ENCODE assay signal across 9 cellular contexts in the genomic region with DNA sequence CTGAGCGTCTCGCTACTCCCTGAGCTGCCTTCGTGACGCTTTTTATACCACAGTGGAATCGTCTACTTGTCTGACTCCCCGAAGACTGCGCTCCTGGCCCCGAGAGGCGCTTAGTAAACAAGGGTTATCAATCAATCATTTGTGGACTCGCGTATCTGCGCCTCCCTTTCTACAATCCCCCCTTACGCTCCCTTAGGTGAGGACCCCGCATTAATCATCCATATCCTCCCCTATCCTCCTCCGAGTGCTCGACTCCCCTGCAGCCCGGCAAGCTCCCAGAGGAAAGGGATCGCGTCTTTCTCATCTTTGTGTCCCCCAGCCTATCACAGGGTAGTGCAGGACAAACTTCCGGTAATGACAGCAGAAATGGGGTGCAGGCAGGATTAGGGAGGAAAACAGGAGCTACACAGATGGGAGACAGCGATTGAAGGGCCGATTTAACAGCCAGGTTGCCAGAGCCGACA. TPM values are rescaled to one million over a fixed set of nuclear protein-coding genes. Genes with fewer than 3 reads are reported as not detected.
DNase-seq lines count a peak whose midpoint lies in the region; ATAC-seq and TF ChIP-seq lines count a peak whose summit lies in the region.
"Had no signal": no experiment of that assay in that cellular context is flagged by ENCODE, and none has a peak within 500 bp of the region (broad histone marks: within the 10 kb centered on the region; RNA-seq: fewer than 3 reads in every experiment).

No MANE protein-coding gene starts in this region.

- no peak overlapping the region for H3K27ac Mint-ChIP-seq in endodermal cell
- H3K27ac Mint-ChIP-seq: immature natural killer cell had no signal

- H3K27ac ChIP-seq in endodermal cell (ENCODE audit: low read depth, low read length) (peak overlapping the region; percentile 89), testis (peak overlapping the region; percentile 87 to 92)

- H3K9ac ChIP-seq in endodermal cell (ENCODE audit: extremely low read depth, low read length, poor library complexity, severe bottlenecking) = peak overlapping the region; percentile 91

- H3K4me3 Mint-ChIP-seq in endodermal cell = no peak overlapping the region
- H3K4me3 Mint-ChIP-seq: immature natural killer cell had no signal

- H3K4me3 ChIP-seq in LNCaP clone FGC (ENCODE audit: low read depth, low read length) (peak overlapping the region; percentile 99), WI38 (ENCODE audit: low read depth, low read length) (peak overlapping the region; percentile 99), endodermal cell (ENCODE audit: low read length) (peak overlapping the region; percentile 94), mononuclear cell (ENCODE audit: low read length) (peak overlapping the region; percentile 61), testis (peak overlapping the region; percentile 83 to 91)

- peaks cover 4% of the 10 kb centered on the region for H3K36me3 Mint-ChIP-seq in endodermal cell (ENCODE audit: low read depth)

- H3K9me3 Mint-ChIP-seq in endodermal cell = no peaks in the 10 kb centered on the region
- H3K9me3 Mint-ChIP-seq: immature natural killer cell had no signal

- H3K4me1 ChIP-seq in endodermal cell (ENCODE audit: control insufficient read depth, insufficient read depth, low read length) (peaks cover 10% of the 10 kb centered on the region), mononuclear cell (ENCODE audit: insufficient read depth, low read length) (peaks cover 50% of the 10 kb centered on the region), testis (peaks cover 39% of the 10 kb centered on the region)

- H3K9me3 ChIP-seq in endodermal cell (ENCODE audit: control insufficient read depth, low read length) (no peaks in the 10 kb centered on the region), mononuclear cell (ENCODE audit: low read depth, low read length) (no peaks in the 10 kb centered on the region), testis (no peaks in the 10 kb centered on the region)

- no peaks in the 10 kb centered on the region for H3K27me3 Mint-ChIP-seq in endodermal cell (ENCODE audit: insufficient read depth)

- TF ChIP-seq CTCF in LNCaP clone FGC (IDR thresholded peaks at IDR 0.05; ENCODE audit: control insufficient read depth, extremely low read depth, insufficient read depth) (no peak), WI38 (IDR thresholded peaks at IDR 0.05; ENCODE audit: low read depth, low read length) (no peak), endodermal cell (conservative IDR thresholded peaks at IDR 0.05) (no peak), testis (IDR thresholded peaks at IDR 0.05) (no peak)

- peak; percentile 35 for ATAC-seq in GM21717 (IDR thresholded peaks at IDR 0.05; ENCODE audit: unreplicated experiment)

- H3K27me3 ChIP-seq in endodermal cell (ENCODE audit: control insufficient read depth, insufficient read depth, low read length, poor library complexity, severe bottlenecking) = no peaks in the 10 kb centered on the region
- no peaks in the 10 kb centered on the region for H3K27me3 ChIP-seq in mononuclear cell (ENCODE audit: insufficient read depth, low read length)
- no peaks in the 10 kb centered on the region for H3K27me3 ChIP-seq in testis

- no peak for TF ChIP-seq POLR2A in testis (IDR thresholded peaks at IDR 0.05)

- intact Hi-C loops in testis (cut with DNase I; ENCODE audit: low total_unique reads) = no loop called here

- H3K4me1 Mint-ChIP-seq in endodermal cell = peaks cover 8% of the 10 kb centered on the region

- WGBS in endodermal cell (ENCODE audit: insufficient coverage in 1 of 2, insufficient read length in 1 of 2), 2 experiments = 0% methylated on average over 18 to 23 of the region's 23 CpGs
- WGBS in testis, 2 donors = 0 to 1% methylated on average over 23 of the region's 23 CpGs

- peak; percentile 11 for DNase-seq in NCI-H1694 (lab: John Stamatoyannopoulos, UW)
- no peak for DNase-seq in NCI-H1694 treated with DMSO at 0.1 percent for 48 hours (lab: John Stamatoyannopoulos, UW)
- no peak for DNase-seq in LNCaP clone FGC (ENCODE audit: low read depth)
- peak; percentile 77 for DNase-seq in endodermal cell
- DNase-seq in testis = peak; percentile 61

- no peaks in the 10 kb centered on the region for H3K36me3 ChIP-seq in endodermal cell (ENCODE audit: control insufficient read depth, insufficient read depth, low read length)
- no peaks in the 10 kb centered on the region for H3K36me3 ChIP-seq in testis (ENCODE audit: low read depth, missing control alignments)

RNA-seq across cellular contexts. Expression of a gene that starts 0.5 kb away (rescaled TPM):
- total RNA-seq in endodermal cell = 100 to 1,000 TPM in 1 of 2 donors, 10 to 100 TPM in 1; 99.6 to 112 TPM
- polyA plus RNA-seq in endodermal cell (2013, experiment 1 of 2) = 157 TPM
- 139 TPM for polyA plus RNA-seq in endodermal cell (2013, experiment 2 of 2)
- total RNA-seq in mononuclear cell = 186 TPM
- total RNA-seq in testis = 100 to 1,000 TPM; 209 to 289 TPM
- 338 TPM for polyA plus RNA-seq in testis (ENCODE audit: insufficient read depth, low read depth, low replicate concordance)

RNA-seq across cellular contexts. Expression of a gene that starts 0.9 kb away (rescaled TPM):
- total RNA-seq in endodermal cell (1 to 10 TPM; 5.9 to 6.6 TPM), mononuclear cell (1.0 TPM), testis (10 to 100 TPM; 10.7 to 16.1 TPM)
- 5.4 TPM for polyA plus RNA-seq in endodermal cell (2013, experiment 1 of 2)
- 5.3 TPM for polyA plus RNA-seq in endodermal cell (2013, experiment 2 of 2)
- polyA plus RNA-seq in testis (ENCODE audit: insufficient read depth, low read depth, low replicate concordance) = 14.1 TPM

RNA-seq across cellular contexts. Expression of a gene that starts 34.5 kb away (rescaled TPM):
- total RNA-seq in endodermal cell (not detected), mononuclear cell (not detected), testis (1 to 10 TPM in 1 of 2 donors, under 1 TPM in 1; 0.81 to 1.2 TPM)
- not detected for polyA plus RNA-seq in endodermal cell (2013, experiment 1 of 2)
- not detected for polyA plus RNA-seq in endodermal cell (2013, experiment 2 of 2)
- polyA plus RNA-seq in testis (ENCODE audit: insufficient read depth, low read depth, low replicate concordance) = 1.1 TPM
- polyA plus RNA-seq: immature natural killer cell had no signal

Comparison
In these comparisons a context has a peak if more than half of its experiments do, and no peak if none do; other contexts are left out.
1. DNase-seq: peak in NCI-H1694 (single experiment), endodermal cell (single experiment) and testis (single experiment); none in NCI-H1694 treated with DMSO at 0.1 percent for 48 hours (single experiment) and LNCaP clone FGC (single experiment).
2. Peak in every context shown above with its lines, with median percentiles within 50 percentile points of each other: H3K4me3 ChIP-seq.